Comparison of ENCODE assay signal across 25 cellular contexts in the genomic region with DNA sequence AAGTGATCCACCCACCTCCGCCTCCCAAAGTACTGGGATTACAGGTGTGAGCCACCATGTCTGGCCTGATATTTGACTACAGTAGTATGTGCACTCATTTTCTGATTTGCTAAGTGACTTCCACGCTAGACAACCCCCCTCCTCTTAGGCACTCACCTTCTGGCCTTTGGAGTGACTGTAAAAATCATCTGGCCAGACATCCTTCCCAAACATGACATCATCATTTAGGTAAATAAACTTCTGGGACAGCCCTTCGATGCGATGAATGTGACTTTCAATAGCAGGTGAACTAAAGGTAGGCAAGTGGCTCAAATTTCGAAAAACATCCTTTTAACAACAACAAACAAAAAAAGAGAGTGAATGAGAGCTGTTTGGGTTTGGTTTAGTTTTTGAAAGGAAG. TPM values are rescaled to one million over a fixed set of nuclear protein-coding genes. Genes with fewer than 3 reads are reported as not detected.
DNase-seq lines count a peak whose midpoint lies in the region; ATAC-seq, FAIRE-seq and TF ChIP-seq lines count a peak whose summit lies in the region.
"Had no signal": no experiment of that assay in that cellular context is flagged by ENCODE, and none has a peak within 500 bp of the region (broad histone marks: within the 10 kb centered on the region; RNA-seq: fewer than 3 reads in every experiment).

No MANE protein-coding gene starts in this region.

- H3K27ac Mint-ChIP-seq in activated naive CD4-positive, alpha-beta T cell treated with anti-CD3 and anti-CD28 coated beads, Interleukin-2, amount 10 ng/mL, durations not matched to agents 7 days and 5 days = peak overlapping the region; percentile 1
- H3K27ac Mint-ChIP-seq: GM23338, T-cell had no signal

- peaks cover 0 to 4% (median 0%) of the 10 kb centered on the region in 3 donors for H3K4me1 ChIP-seq in pancreas
- H3K4me1 ChIP-seq: HAP-1, SJCRH30 had no signal

- no peak overlapping the region for H3K4me3 Mint-ChIP-seq in activated naive CD4-positive, alpha-beta T cell treated with anti-CD3 and anti-CD28 coated beads, Interleukin-2, amount 10 ng/mL, durations not matched to agents 7 days and 5 days
- H3K4me3 Mint-ChIP-seq: CD4-positive, CD25-positive, alpha-beta regulatory T cell; GM23338; T-cell had no signal

- ATAC-seq in pancreas = peak; percentile 31 to 52 (median 43)
- no peak for ATAC-seq in activated CD4-positive, CD25-positive, alpha-beta regulatory T cell treated with anti-CD3 and anti-CD28 coated beads, Interleukin-2, amount 50 U/mL, for 24 hours
- ATAC-seq in GM19395 (IDR thresholded peaks at IDR 0.05; ENCODE audit: unreplicated experiment) = no peak
- ATAC-seq: GM23338, T-cell had no signal

- FAIRE-seq in pancreas (lab: Jason Lieb, UNC) = no peak
- FAIRE-seq: RCC 7860 had no signal

- H3K27me3 Mint-ChIP-seq in activated naive CD4-positive, alpha-beta T cell treated with anti-CD3 and anti-CD28 coated beads, Interleukin-2, amount 10 ng/mL, durations not matched to agents 7 days and 5 days = no peaks in the 10 kb centered on the region
- H3K27me3 Mint-ChIP-seq: CD4-positive, CD25-positive, alpha-beta regulatory T cell; T-cell had no signal

- whole genome bisulfite sequencing in pancreas, 2 donors = 67 to 69% methylated on average over 5 of the region's 5 CpGs

- peaks cover 32% of the 10 kb centered on the region for H3K36me3 Mint-ChIP-seq in activated naive CD4-positive, alpha-beta T cell treated with anti-CD3 and anti-CD28 coated beads, Interleukin-2, amount 10 ng/mL, durations not matched to agents 7 days and 5 days

- CTCF ChIA-PET in activated naive CD4-positive, alpha-beta T cell treated with anti-CD3 and anti-CD28 coated beads, Interleukin-2, amount 10 ng/mL, durations not matched to agents 7 days and 5 days (lab: Charles Lee) = interaction anchor here (1.2 to 6.8 kb wide), 4 partner anchors 10 to 70 kb away, joined by 3 to 151 read pairs (median 4); a partner anchor contains a TSS

- H3K36me3 ChIP-seq in pancreas = peaks cover 0 to 6% (median 0%) of the 10 kb centered on the region in 3 donors
- H3K36me3 ChIP-seq: HAP-1, SJCRH30 had no signal

- intact Hi-C loops in pancreas (cut with DNase I) = no loop called here

- H3K9me3 Mint-ChIP-seq in activated naive CD4-positive, alpha-beta T cell treated with anti-CD3 and anti-CD28 coated beads, Interleukin-2, amount 10 ng/mL, durations not matched to agents 7 days and 5 days = no peaks in the 10 kb centered on the region
- H3K9me3 Mint-ChIP-seq: CD4-positive, CD25-positive, alpha-beta regulatory T cell; GM23338; T-cell had no signal

- DNase-seq in activated naive CD4-positive, alpha-beta T cell treated with anti-CD3 and anti-CD28 coated beads, Interleukin-2, amount 10 ng/mL, durations not matched to agents 7 days and 5 days = no peak
- DNase-seq in activated naive CD4-positive, alpha-beta T cell treated with anti-CD3 and anti-CD28 coated beads, Interleukin-2, amount 50 U/mL, for 16 hours = no peak
- DNase-seq in DMS53 treated with DMSO at 0.1 percent for 48 hours (lab: John Stamatoyannopoulos, UW; ENCODE audit: unreplicated experiment) (peak; percentile 84), NCI-H2196 treated with DMSO at 0.1 percent for 48 hours (lab: John Stamatoyannopoulos, UW; ENCODE audit: unreplicated experiment) (peak; percentile 30), pancreas (no peak), DMS 273 (lab: John Stamatoyannopoulos, UW; ENCODE audit: unreplicated experiment) (no peak)
- DNase-seq: CD4-positive, CD25-positive, alpha-beta regulatory T cell; COR-L47; DMS79; NCI-H1105; NCI-H146; NCI-H2081; NCI-H345; NCI-H526; SJCRH30; T-cell had no signal

- H3K27me3 ChIP-seq in pancreas = no peaks in the 10 kb centered on the region
- H3K27me3 ChIP-seq: SJCRH30 had no signal

- no peak overlapping the region for H3K4me3 ChIP-seq in pancreas
- H3K4me3 ChIP-seq: GM23338, HAP-1, SJCRH30 had no signal

- no peak for TF ChIP-seq CTCF in pancreas (IDR thresholded peaks at IDR 0.05)

- H3K4me1 Mint-ChIP-seq in activated naive CD4-positive, alpha-beta T cell treated with anti-CD3 and anti-CD28 coated beads, Interleukin-2, amount 10 ng/mL, durations not matched to agents 7 days and 5 days = peaks cover 25% of the 10 kb centered on the region
- H3K4me1 Mint-ChIP-seq: GM23338 had no signal

- no peak overlapping the region for H3K27ac ChIP-seq in pancreas
- H3K27ac ChIP-seq: HL-60, KMS-11, SJCRH30 had no signal

- H3K9me3 ChIP-seq in pancreas = no peaks in the 10 kb centered on the region
- H3K9me3 ChIP-seq: HAP-1, SJCRH30 had no signal

RNA-seq across cellular contexts. Expression of a gene that starts 30.6 kb away (rescaled TPM):
- under 1 TPM in 3 of 6 donors, not detected in 3; 0.06 to 0.25 (median 0.15) TPM for total RNA-seq in pancreas
- polyA plus RNA-seq in pancreas = under 1 TPM; 0.30 to 0.31 TPM
- total RNA-seq: HT1080 had no signal
- polyA plus RNA-seq: BJ had no signal

Comparison
In these comparisons a context has a peak if more than half of its experiments do, and no peak if none do; other contexts are left out.
1. DNase-seq: peak in DMS53 treated with DMSO at 0.1 percent for 48 hours (single experiment) and NCI-H2196 treated with DMSO at 0.1 percent for 48 hours (single experiment); none in activated naive CD4-positive, alpha-beta T cell treated with anti-CD3 and anti-CD28 coated beads, Interleukin-2, amount 10 ng/mL, durations not matched to agents 7 days and 5 days (single experiment), activated naive CD4-positive, alpha-beta T cell treated with anti-CD3 and anti-CD28 coated beads, Interleukin-2, amount 50 U/mL, for 16 hours (single experiment), pancreas (0 of 6) and DMS 273 (single experiment).
2. ATAC-seq: peak in pancreas (4 of 4); none in activated CD4-positive, CD25-positive, alpha-beta regulatory T cell treated with anti-CD3 and anti-CD28 coated beads, Interleukin-2, amount 50 U/mL, for 24 hours (0 of 2) and GM19395 (single experiment).